Comparison of ENCODE assay signal across 12 cellular contexts in genomic region chr12:64193045-64193444, GRCh38. TPM values are rescaled to one million over a fixed set of nuclear protein-coding genes. Genes with fewer than 3 reads are reported as not detected.
DNase-seq lines count a peak whose midpoint lies in the region; ATAC-seq, FAIRE-seq and TF ChIP-seq lines count a peak whose summit lies in the region.
"Had no signal": no experiment of that assay in that cellular context is flagged by ENCODE, and none has a peak within 500 bp of the region (broad histone marks: within the 10 kb centered on the region; RNA-seq: fewer than 3 reads in every experiment).

No MANE protein-coding gene starts in this region.

- H3K9me3 ChIP-seq in GM12878 (replicated peaks; ENCODE audit: control insufficient read depth, insufficient read depth, low read length) (no peaks in the 10 kb centered on the region), PC-3 (ENCODE audit: low read length) (no peaks in the 10 kb centered on the region)

- H3K4me2 ChIP-seq in GM12878 (ENCODE audit: control insufficient read depth, insufficient read depth) (peak overlapping the region; percentile 21; the same call in 1 of the 2 replicates), PC-3 (ENCODE audit: low read length) (no peak overlapping the region)

- TF ChIP-seq POLR2A in GM12878 (IDR thresholded peaks at IDR 0.05; ENCODE audit: low read depth, low read length), result no peak

- BruUV-seq in GM12878 (replicated peaks; lab: Mats Ljungman, UMichigan) (no TSS peak), PC-3 (replicated peaks; lab: Mats Ljungman, UMichigan) (no TSS peak)

- H3K36me3 Mint-ChIP-seq in activated T-cell treated with anti-CD3 and anti-CD28 coated beads, Interleukin-2, amount 50 U/mL, for 72 hours (ENCODE audit: insufficient read depth in 2 of 2), result peaks cover 3 to 15% of the 10 kb centered on the region in 2 donors

- no peak for DNase-seq in activated T-cell treated with anti-CD3 and anti-CD28 coated beads, Interleukin-2, amount 50 U/mL, for 72 hours
- DNase-seq in activated T-cell treated with anti-CD3 and anti-CD28 coated beads for 4 hours (no peak), GM12878 (ENCODE audit: low read depth, low spot score) (no peak), PC-3 (no peak), D721Med (ENCODE audit: insufficient read length, low spot score) (no peak), cerebellar nuclear complex (lab: John Stamatoyannopoulos, UW) (no peak)
- DNase-seq: DND-41; stimulated activated CD4-positive, alpha-beta T cell treated with anti-CD3 and anti-CD28 coated beads, Interleukin-12 subunit alpha, Interleukin-12 subunit beta, amount 100 ng/mL, for 4 hours had no signal

- 75% methylated on average over 3 of the region's 3 CpGs for WGBS in GM12878 (ENCODE audit: insufficient coverage, insufficient replicate concordance, low lambda C conversion rate, missing lambda C conversion rate)

- POLR2A ChIA-PET in GM12878 (lab: Charles Lee), result no interaction called here
- POLR2A ChIA-PET in PC-3 (lab: Charles Lee; ENCODE audit: unreplicated experiment), result no interaction called here

- TF ChIP-seq CTCF in GM12878 (IDR thresholded peaks at IDR 0.05 in 2 of 3, conservative IDR thresholded peaks at IDR 0.05 in 1 of 3; ENCODE audit: control insufficient read depth in 2 of 3, extremely low read depth in 1 of 3, insufficient read depth in 1 of 3, low read depth in 3 of 3, low read length in 3 of 3), result no peak
- TF ChIP-seq CTCF in PC-3 (conservative IDR thresholded peaks at IDR 0.05; ENCODE audit: low read depth, low read length), result no peak
- TF ChIP-seq CTCF in D721Med (IDR thresholded peaks at IDR 0.05; ENCODE audit: insufficient read depth, missing control alignments), result no peak

- peak overlapping the region; percentile 29 for H3K27ac Mint-ChIP-seq in activated T-cell treated with anti-CD3 and anti-CD28 coated beads, Interleukin-2, amount 50 U/mL, for 72 hours
- H3K27ac Mint-ChIP-seq: stimulated activated memory B cell treated with anti-CD40 and anti-IgM and Interleukin-4, amounts not matched to agents 10 μg/mL and 1 μg/mL and 100 μg/mL, for 72 hours had no signal

- SMC1A ChIA-PET in GM12878 (lab: Charles Lee; ENCODE audit: uncharacterized antibody, unreplicated experiment), result no interaction called here

- in situ Hi-C loops in GM12878 (cut with MboI), result no loop called here

- H3K9ac ChIP-seq in GM12878 (ENCODE audit: control insufficient read depth, insufficient read depth, low read length) (no peak overlapping the region), PC-3 (ENCODE audit: low read length) (no peak overlapping the region)

- H3K36me3 ChIP-seq in GM12878 (ENCODE audit: control insufficient read depth in 2 of 2, insufficient read depth in 2 of 2, low read length in 1 of 2), result peaks cover 0 to 9% of the 10 kb centered on the region in 2 experiments; a peak in 2 of 4 replicates
- peaks cover 6% of the 10 kb centered on the region; the same call in 1 of the 2 replicates for H3K36me3 ChIP-seq in PC-3 (ENCODE audit: low read depth, low read length)

- no peaks in the 10 kb centered on the region for H3F3A ChIP-seq in PC-3 (ENCODE audit: low read length, unreplicated experiment)

- H3K27ac ChIP-seq in GM12878 (ENCODE audit: control insufficient read depth, insufficient read depth), result peak overlapping the region; percentile 46; the same call in 1 of the 2 replicates
- no peak overlapping the region for H3K27ac ChIP-seq in PC-3 (ENCODE audit: low read length)

- ATAC-seq in activated T-cell treated with anti-CD3 and anti-CD28 coated beads, Interleukin-2, amount 50 U/mL, for 72 hours (replicated peaks in 1 of 2), result peak in 1 of 2 donors; percentile 26
- peak; percentile 94 for ATAC-seq in GM21526 (IDR thresholded peaks at IDR 0.05; ENCODE audit: low FRiP score, unreplicated experiment)
- ATAC-seq in HG03097 (IDR thresholded peaks at IDR 0.05; ENCODE audit: low FRiP score, unreplicated experiment), result peak; percentile 96
- ATAC-seq in GM12878, result peak; percentile 98
- no peak for ATAC-seq in PC-3
- ATAC-seq: stimulated activated memory B cell treated with anti-CD40 and anti-IgM and Interleukin-4, amounts not matched to agents 10 μg/mL and 1 μg/mL and 100 μg/mL, for 72 hours had no signal

- CTCF ChIA-PET in GM12878 (lab: Yijun Ruan, JAX) (no interaction called here), PC-3 (lab: Charles Lee) (no interaction called here)

- FAIRE-seq in GM12878 (lab: Jason Lieb, UNC), result peak; percentile 57
- no peak for FAIRE-seq in D721Med (lab: Jason Lieb, UNC)
- FAIRE-seq: endothelial cell of umbilical vein had no signal

- H3K27me3 ChIP-seq in GM12878 (replicated peaks in 1 of 2; ENCODE audit: control insufficient read depth in 2 of 2, insufficient read depth in 2 of 2, low read length in 1 of 2) (no peaks in the 10 kb centered on the region), PC-3 (ENCODE audit: low read length) (no peaks in the 10 kb centered on the region)

- H3K4me1 ChIP-seq in GM12878 (ENCODE audit: control insufficient read depth, insufficient read depth, low read length), result peaks cover 10% of the 10 kb centered on the region; the same call in 1 of the 2 replicates
- H3K4me1 ChIP-seq in PC-3 (ENCODE audit: insufficient read depth, low read length), result peaks cover 7% of the 10 kb centered on the region

- H3K9me3 Mint-ChIP-seq in activated T-cell treated with anti-CD3 and anti-CD28 coated beads, Interleukin-2, amount 50 U/mL, for 72 hours, result no peaks in the 10 kb centered on the region
- H3K9me3 Mint-ChIP-seq: stimulated activated memory B cell treated with anti-CD40 and anti-IgM and Interleukin-4, amounts not matched to agents 10 μg/mL and 1 μg/mL and 100 μg/mL, for 72 hours had no signal

- H2AFZ ChIP-seq in GM12878 (ENCODE audit: control insufficient read depth, low read depth, low read length) (peak overlapping the region; percentile 9), PC-3 (ENCODE audit: low read length) (no peak overlapping the region)

- TF ChIP-seq EP300 in GM12878 (IDR thresholded peaks at IDR 0.05; ENCODE audit: borderline replicate concordance in 1 of 2, control insufficient read depth in 1 of 2, low read depth in 2 of 2, low read length in 2 of 2), result peak in 1 of 2 experiments; percentile 46; a peak in 1 of 4 replicates

- peaks cover 11% of the 10 kb centered on the region for H3K4me1 Mint-ChIP-seq in activated T-cell treated with anti-CD3 and anti-CD28 coated beads, Interleukin-2, amount 50 U/mL, for 72 hours (ENCODE audit: low read depth)

- H3K9me2 ChIP-seq in PC-3 (replicated peaks; ENCODE audit: low read length), result no peaks in the 10 kb centered on the region

- no peaks in the 10 kb centered on the region for H4K20me1 ChIP-seq in GM12878 (ENCODE audit: control insufficient read depth, insufficient read depth)
- no peaks in the 10 kb centered on the region for H4K20me1 ChIP-seq in PC-3 (ENCODE audit: low read length)

- H3K27me3 Mint-ChIP-seq in activated T-cell treated with anti-CD3 and anti-CD28 coated beads, Interleukin-2, amount 50 U/mL, for 72 hours (ENCODE audit: low read depth), result no peaks in the 10 kb centered on the region
- H3K27me3 Mint-ChIP-seq: stimulated activated memory B cell treated with anti-CD40 and anti-IgM and Interleukin-4, amounts not matched to agents 10 μg/mL and 1 μg/mL and 100 μg/mL, for 72 hours had no signal

- RAD21 ChIA-PET in GM12878 (lab: Charles Lee; ENCODE audit: unreplicated experiment), result no interaction called here

- H3K79me2 ChIP-seq in GM12878 (ENCODE audit: control insufficient read depth, insufficient read depth, low read length) (no peaks in the 10 kb centered on the region), PC-3 (ENCODE audit: low read length) (no peaks in the 10 kb centered on the region)

- no peak for TF ChIP-seq RAD21 in GM12878 (IDR thresholded peaks at IDR 0.05; ENCODE audit: insufficient read depth, low read depth, low read length)

- H3K4me3 Mint-ChIP-seq in activated T-cell treated with anti-CD3 and anti-CD28 coated beads, Interleukin-2, amount 50 U/mL, for 72 hours, result peak overlapping the region in 1 of 2 donors; percentile 45
- H3K4me3 Mint-ChIP-seq: stimulated activated memory B cell treated with anti-CD40 and anti-IgM and Interleukin-4, amounts not matched to agents 10 μg/mL and 1 μg/mL and 100 μg/mL, for 72 hours had no signal

- intact Hi-C loops in GM12878 (cut with micrococcal nuclease; ENCODE audit: unreplicated experiment) (loop anchor here (2.0 kb wide), 1 partner anchor 30 kb away; the partner anchor contains the start of gene KICS2), PC-3 (cut with micrococcal nuclease) (no loop called here)

- H3K4me3 ChIP-seq in GM12878 (no peak overlapping the region), PC-3 (ENCODE audit: low read length) (no peak overlapping the region)

TF ChIP-seq in GM12878, 131 proteins besides CTCF, POLR2A, EP300 and RAD21 (continues in another document):
- peak; percentile 75; the same call in 1 of the 2 replicates for TF ChIP-seq PML (IDR thresholded peaks at IDR 0.05; ENCODE audit: low read length)
- no peak for TF ChIP-seq ELK1 (IDR thresholded peaks at IDR 0.05; ENCODE audit: low read depth, low read length)

RNA-seq across cellular contexts. Expression of gene KICS2, which starts 29.1 kb away (rescaled TPM):
- 10 to 100 TPM; 11.6 to 17.1 TPM for total RNA-seq in activated T-cell treated with anti-CD3 and anti-CD28 coated beads, Interleukin-2, amount 50 U/mL, for 72 hours
- 56.7 and 58.4 TPM in 2 replicates for total RNA-seq in GM12878 (2013; cell fraction: nucleolus; rRNA removed)
- total RNA-seq in GM12878 (2014; rRNA removed) (11.0 and 12.2 TPM in 2 replicates), GM12878 (2014; rRNA removed; fragmentation: Illumina TruSeq; extraction: Trizol) (8.4 and 8.8 TPM in 2 replicates), GM12878 (2021) (10.2 and 10.4 TPM in 2 replicates), PC-3 (2014; rRNA removed) (11.9 and 16.4 TPM in 2 replicates)
- polyA plus RNA-seq in GM12878 (2011; ENCODE audit: low read depth), result 2.5 TPM
- polyA plus RNA-seq in GM12878 (2011; rRNA removed) (13.1 and 14.2 TPM in 2 replicates), GM12878 (2014; fragmentation: Illumina TruSeq; extraction: Trizol) (9.7 and 13.4 TPM in 2 replicates), GM12878 (2014; fragmentation: Nextera tagmentation; extraction: Ambion mirVana) (1 to 10 TPM; 3.9 to 4.4 TPM), GM12878 (2014; rRNA removed) (7.9 and 12.2 TPM in 2 replicates), GM12878 (2016; fragmentation: Nextera tagmentation; extraction: Ambion mirVana) (1 to 10 TPM; 9.2 TPM)
- 11.5 and 13.1 TPM in 2 replicates for polyA plus RNA-seq in GM12878 (2011; cell fraction: cytosol; rRNA removed)
- polyA plus RNA-seq in GM12878 (2011; cell fraction: nucleus; rRNA removed), result 11.8 and 11.9 TPM in 2 replicates
- 4.5 and 6.0 TPM in 2 replicates for polyA plus RNA-seq in GM12878 (2012)
- polyA minus RNA-seq in GM12878 (2011; rRNA and poly(A)+ RNA removed), result 18.4 and 21.7 TPM in 2 replicates
- polyA minus RNA-seq in GM12878 (2011; cell fraction: cytosol; rRNA and poly(A)+ RNA removed), result 6.3 and 6.5 TPM in 2 replicates
- polyA minus RNA-seq in GM12878 (2011; cell fraction: nucleus; rRNA and poly(A)+ RNA removed), result 25.4 and 44.9 TPM in 2 replicates
